Comparison of ENCODE assay signal across 1 cellular context in the genomic region with DNA sequence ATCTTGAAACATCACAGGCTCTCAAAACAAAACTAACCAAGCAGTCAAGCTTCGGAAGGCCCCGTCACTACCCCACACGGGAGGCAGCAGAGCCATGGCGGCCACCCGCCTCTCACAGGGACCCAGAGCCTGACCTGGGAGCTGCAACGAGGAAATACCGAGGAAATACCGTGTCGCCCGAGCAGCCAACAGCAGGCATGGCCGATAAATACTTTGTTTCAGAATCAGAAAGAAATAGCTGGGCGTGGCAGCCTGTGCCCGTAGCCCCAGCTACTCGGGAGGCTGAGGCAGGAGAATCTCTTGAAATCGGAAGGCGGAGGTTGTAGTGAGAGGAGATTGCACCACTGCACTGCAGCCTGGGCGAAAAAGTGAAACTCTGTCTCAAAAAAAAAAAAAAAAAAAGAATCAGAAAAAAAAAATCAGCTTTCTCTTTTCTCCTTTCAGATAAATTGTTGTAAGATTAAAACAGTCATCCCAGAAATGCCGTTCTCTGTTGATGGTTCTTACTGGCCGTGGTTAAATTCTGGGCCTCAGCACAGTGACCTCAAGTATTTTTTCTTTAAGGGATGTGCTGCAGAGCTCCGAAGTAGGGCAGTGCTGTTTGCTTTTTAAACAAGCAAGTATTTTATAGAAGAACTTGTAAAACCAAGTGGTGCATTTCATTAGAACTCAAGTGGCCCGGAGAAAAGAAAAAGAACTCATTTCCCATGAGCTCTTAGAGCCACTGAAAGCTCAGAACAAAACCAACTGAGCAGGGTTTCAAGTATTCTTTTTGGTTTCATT.
TF ChIP-seq lines count a peak whose summit lies in the region.

No MANE protein-coding gene starts in this region.

TF ChIP-seq in SK-N-SH, 30 proteins besides CTCF, POLR2A, EP300 and RAD21 (continued from another document):
- TF ChIP-seq, protein P1, sequence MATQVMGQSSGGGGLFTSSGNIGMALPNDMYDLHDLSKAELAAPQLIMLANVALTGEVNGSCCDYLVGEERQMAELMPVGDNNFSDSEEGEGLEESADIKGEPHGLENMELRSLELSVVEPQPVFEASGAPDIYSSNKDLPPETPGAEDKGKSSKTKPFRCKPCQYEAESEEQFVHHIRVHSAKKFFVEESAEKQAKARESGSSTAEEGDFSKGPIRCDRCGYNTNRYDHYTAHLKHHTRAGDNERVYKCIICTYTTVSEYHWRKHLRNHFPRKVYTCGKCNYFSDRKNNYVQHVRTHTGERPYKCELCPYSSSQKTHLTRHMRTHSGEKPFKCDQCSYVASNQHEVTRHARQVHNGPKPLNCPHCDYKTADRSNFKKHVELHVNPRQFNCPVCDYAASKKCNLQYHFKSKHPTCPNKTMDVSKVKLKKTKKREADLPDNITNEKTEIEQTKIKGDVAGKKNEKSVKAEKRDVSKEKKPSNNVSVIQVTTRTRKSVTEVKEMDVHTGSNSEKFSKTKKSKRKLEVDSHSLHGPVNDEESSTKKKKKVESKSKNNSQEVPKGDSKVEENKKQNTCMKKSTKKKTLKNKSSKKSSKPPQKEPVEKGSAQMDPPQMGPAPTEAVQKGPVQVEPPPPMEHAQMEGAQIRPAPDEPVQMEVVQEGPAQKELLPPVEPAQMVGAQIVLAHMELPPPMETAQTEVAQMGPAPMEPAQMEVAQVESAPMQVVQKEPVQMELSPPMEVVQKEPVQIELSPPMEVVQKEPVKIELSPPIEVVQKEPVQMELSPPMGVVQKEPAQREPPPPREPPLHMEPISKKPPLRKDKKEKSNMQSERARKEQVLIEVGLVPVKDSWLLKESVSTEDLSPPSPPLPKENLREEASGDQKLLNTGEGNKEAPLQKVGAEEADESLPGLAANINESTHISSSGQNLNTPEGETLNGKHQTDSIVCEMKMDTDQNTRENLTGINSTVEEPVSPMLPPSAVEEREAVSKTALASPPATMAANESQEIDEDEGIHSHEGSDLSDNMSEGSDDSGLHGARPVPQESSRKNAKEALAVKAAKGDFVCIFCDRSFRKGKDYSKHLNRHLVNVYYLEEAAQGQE (IDR thresholded peaks at IDR 0.05; ENCODE audit: low read depth, low read length): no peak
- TF ChIP-seq GATA2 (CRISPR knock-in tag; IDR thresholded peaks at IDR 0.05): no peak
- no peak for TF ChIP-seq YY1 (IDR thresholded peaks at IDR 0.05; ENCODE audit: low read depth)
- TF ChIP-seq CHD2 (IDR thresholded peaks at IDR 0.05; ENCODE audit: low read length, partially characterized antibody): no peak
- TF ChIP-seq, protein P2, sequence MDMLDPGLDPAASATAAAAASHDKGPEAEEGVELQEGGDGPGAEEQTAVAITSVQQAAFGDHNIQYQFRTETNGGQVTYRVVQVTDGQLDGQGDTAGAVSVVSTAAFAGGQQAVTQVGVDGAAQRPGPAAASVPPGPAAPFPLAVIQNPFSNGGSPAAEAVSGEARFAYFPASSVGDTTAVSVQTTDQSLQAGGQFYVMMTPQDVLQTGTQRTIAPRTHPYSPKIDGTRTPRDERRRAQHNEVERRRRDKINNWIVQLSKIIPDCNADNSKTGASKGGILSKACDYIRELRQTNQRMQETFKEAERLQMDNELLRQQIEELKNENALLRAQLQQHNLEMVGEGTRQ (IDR thresholded peaks at IDR 0.05; ENCODE audit: borderline replicate concordance, low read depth, low read length): no peak
